16 cellular contexts compared by ENCODE assay signal in genomic region chr12:5201554-5202243, GRCh38.
DNase-seq lines count a peak whose midpoint lies in the region; ATAC-seq, FAIRE-seq and TF ChIP-seq lines count a peak whose summit lies in the region.
"Had no signal": no experiment of that assay in that cellular context is flagged by ENCODE, and none has a peak within 500 bp of the region (broad histone marks: within the 10 kb centered on the region; RNA-seq: fewer than 3 reads in every experiment).

No MANE protein-coding gene starts in this region.

- no peak for DNase-seq in Caco-2
- peak; percentile 12 for DNase-seq in NCI-H1417 treated with DMSO at 0.1 percent for 48 hours (lab: John Stamatoyannopoulos, UW)
- DNase-seq in astrocyte (ENCODE audit: low read depth), result peak; percentile 23
- peak in 1 of 3 donors; percentile 37 for DNase-seq in right lobe of liver
- DNase-seq in RCC 7860 (ENCODE audit: low spot score), result no peak
- DNase-seq in cortex of kidney (lab: John Stamatoyannopoulos, UW), result no peak
- DNase-seq in activated CD8-positive, alpha-beta memory T cell treated with anti-CD3 and anti-CD28 coated beads, Interleukin-2, amount 10 ng/mL, durations not matched to agents 7 days and 5 days, result no peak
- DNase-seq: amniotic stem cell, NCI-H226 had no signal

- no peak for FAIRE-seq in astrocyte (lab: Jason Lieb, UNC)
- FAIRE-seq in RCC 7860 (lab: Jason Lieb, UNC), result no peak
- FAIRE-seq: endometrium, TTC549 had no signal

- H3K4me2 ChIP-seq in astrocyte (ENCODE audit: low read length), result no peak overlapping the region

- intact Hi-C loops in Caco-2 (cut with micrococcal nuclease; ENCODE audit: unreplicated experiment), result loop anchor here (2.0 to 10.0 kb wide), 3 partner anchors 91 to 443 kb away; no protein-coding TSS in a partner anchor
- intact Hi-C loops in right lobe of liver (cut with DNase I), result no loop called here

- peaks cover 8% of the 10 kb centered on the region for H3K9me3 Mint-ChIP-seq in Caco-2 (ENCODE audit: unreplicated experiment)
- no peaks in the 10 kb centered on the region for H3K9me3 Mint-ChIP-seq in astrocyte (ENCODE audit: unreplicated experiment)
- H3K9me3 Mint-ChIP-seq in activated CD8-positive, alpha-beta memory T cell treated with anti-CD3 and anti-CD28 coated beads, Interleukin-2, amount 10 ng/mL, durations not matched to agents 7 days and 5 days (ENCODE audit: low read depth), result no peaks in the 10 kb centered on the region

- H3K4me3 ChIP-seq in Caco-2 (ENCODE audit: low read depth, low read length) (no peak overlapping the region), astrocyte (ENCODE audit: insufficient read depth, low read depth, low read length) (no peak overlapping the region), right lobe of liver (no peak overlapping the region)
- H3K4me3 ChIP-seq: vagina had no signal

- H3K9ac ChIP-seq in astrocyte (ENCODE audit: low read length), result no peak overlapping the region

- POLR2A ChIA-PET in Caco-2 (lab: Charles Lee), result no interaction called here

- H3K4me3 Mint-ChIP-seq in Caco-2 (ENCODE audit: unreplicated experiment) (no peak overlapping the region), astrocyte (ENCODE audit: unreplicated experiment) (no peak overlapping the region)
- H3K4me3 Mint-ChIP-seq in activated CD8-positive, alpha-beta memory T cell treated with anti-CD3 and anti-CD28 coated beads, Interleukin-2, amount 10 ng/mL, durations not matched to agents 7 days and 5 days, result no peak overlapping the region
- H3K4me3 Mint-ChIP-seq: IgD-negative memory B cell had no signal

- H3K27me3 ChIP-seq in Caco-2 (replicated peaks; ENCODE audit: control insufficient read depth, insufficient read depth, low read length), result no peaks in the 10 kb centered on the region
- H3K27me3 ChIP-seq in astrocyte (ENCODE audit: insufficient read depth, low read length), result no peaks in the 10 kb centered on the region
- H3K27me3 ChIP-seq in right lobe of liver, result no peaks in the 10 kb centered on the region
- H3K27me3 ChIP-seq: vagina had no signal

- TF ChIP-seq CTCF in Caco-2 (IDR thresholded peaks at IDR 0.05; ENCODE audit: insufficient read depth in 1 of 2, low read depth in 1 of 2, low read length in 1 of 2, severe bottlenecking in 1 of 2, unreplicated experiment in 1 of 2) (no peak), astrocyte (IDR thresholded peaks at IDR 0.05; ENCODE audit: insufficient read depth, low read depth, low read length) (no peak), right lobe of liver (IDR thresholded peaks at IDR 0.05) (no peak)

- peaks cover 36% of the 10 kb centered on the region for H3K4me1 Mint-ChIP-seq in Caco-2 (ENCODE audit: low read depth, unreplicated experiment)
- peaks cover 34% of the 10 kb centered on the region for H3K4me1 Mint-ChIP-seq in astrocyte (ENCODE audit: low read depth, unreplicated experiment)
- no peaks in the 10 kb centered on the region for H3K4me1 Mint-ChIP-seq in activated CD8-positive, alpha-beta memory T cell treated with anti-CD3 and anti-CD28 coated beads, Interleukin-2, amount 10 ng/mL, durations not matched to agents 7 days and 5 days

- H3K36me3 ChIP-seq in Caco-2 (ENCODE audit: control insufficient read depth, insufficient read depth, low read length) (0 out of 2 replicates have a peak, but pooled peaks cover 1% of the 10 kb centered on the region), astrocyte (ENCODE audit: insufficient read depth, low read length) (no peaks in the 10 kb centered on the region), right lobe of liver (no peaks in the 10 kb centered on the region)
- H3K36me3 ChIP-seq: neutrophil, vagina had no signal

- H3K27ac ChIP-seq in astrocyte (ENCODE audit: low read depth, low read length), result no peak overlapping the region
- no peak overlapping the region for H3K27ac ChIP-seq in right lobe of liver
- H3K27ac ChIP-seq: C4-2B, neutrophil, vagina had no signal

- no peaks in the 10 kb centered on the region for H3K79me2 ChIP-seq in astrocyte (ENCODE audit: insufficient read depth, low read length)

- no peak overlapping the region for H2AFZ ChIP-seq in astrocyte (ENCODE audit: low read depth, low read length)

- peak; percentile 43 to 77 (median 66) for ATAC-seq in right lobe of liver
- no peak for ATAC-seq in GM18520 (IDR thresholded peaks at IDR 0.05; ENCODE audit: unreplicated experiment)
- ATAC-seq in activated CD8-positive, alpha-beta memory T cell treated with anti-CD3 and anti-CD28 coated beads, Interleukin-2, amount 10 ng/mL, durations not matched to agents 7 days and 5 days, result no peak

- TF ChIP-seq POLR2A in right lobe of liver (IDR thresholded peaks at IDR 0.05), result no peak

- WGBS in right lobe of liver (ENCODE audit: insufficient coverage, low coverage, low lambda C conversion rate, missing lambda C conversion rate), result 53% methylated on average over 9 of the region's 18 CpGs

- H4K20me1 ChIP-seq in astrocyte (ENCODE audit: insufficient read depth, low read length), result no peaks in the 10 kb centered on the region

- H3K27ac Mint-ChIP-seq in Caco-2 (ENCODE audit: unreplicated experiment) (peak overlapping the region; percentile 57), astrocyte (ENCODE audit: unreplicated experiment) (no peak overlapping the region)
- no peak overlapping the region for H3K27ac Mint-ChIP-seq in activated CD8-positive, alpha-beta memory T cell treated with anti-CD3 and anti-CD28 coated beads, Interleukin-2, amount 10 ng/mL, durations not matched to agents 7 days and 5 days
- H3K27ac Mint-ChIP-seq: IgD-negative memory B cell had no signal

- H3K27me3 Mint-ChIP-seq in Caco-2 (ENCODE audit: insufficient read depth, unreplicated experiment) (no peaks in the 10 kb centered on the region), astrocyte (ENCODE audit: low read depth, unreplicated experiment) (peaks cover 47% of the 10 kb centered on the region)
- peaks cover 2% of the 10 kb centered on the region for H3K27me3 Mint-ChIP-seq in activated CD8-positive, alpha-beta memory T cell treated with anti-CD3 and anti-CD28 coated beads, Interleukin-2, amount 10 ng/mL, durations not matched to agents 7 days and 5 days

- H3K4me1 ChIP-seq in Caco-2 (peaks cover 33% of the 10 kb centered on the region), astrocyte (ENCODE audit: insufficient read depth, low read length) (peaks cover 3% of the 10 kb centered on the region), right lobe of liver (no peaks in the 10 kb centered on the region)

- CTCF ChIA-PET in Caco-2 (lab: Charles Lee), result interaction anchor here (1.2 to 2.5 kb wide), 3 partner anchors 230 to 241 kb away, joined by 3 to 17 read pairs (median 9); partner anchors contain the start of gene NTF3
- CTCF ChIA-PET in activated CD8-positive, alpha-beta memory T cell treated with anti-CD3 and anti-CD28 coated beads, Interleukin-2, amount 10 ng/mL, durations not matched to agents 7 days and 5 days (lab: Charles Lee), result no interaction called here

- BruUV-seq in Caco-2 (replicated peaks; lab: Mats Ljungman, UMichigan), result no TSS peak

- H3K36me3 Mint-ChIP-seq in Caco-2 (ENCODE audit: insufficient read depth, unreplicated experiment) (peaks cover 5% of the 10 kb centered on the region), astrocyte (ENCODE audit: low read depth, unreplicated experiment) (no peaks in the 10 kb centered on the region)
- no peaks in the 10 kb centered on the region for H3K36me3 Mint-ChIP-seq in activated CD8-positive, alpha-beta memory T cell treated with anti-CD3 and anti-CD28 coated beads, Interleukin-2, amount 10 ng/mL, durations not matched to agents 7 days and 5 days
- H3K36me3 Mint-ChIP-seq: IgD-negative memory B cell had no signal

- H3K9me3 ChIP-seq in Caco-2 (no peaks in the 10 kb centered on the region), astrocyte (ENCODE audit: insufficient read depth, low read depth, low read length) (no peaks in the 10 kb centered on the region), right lobe of liver (no peaks in the 10 kb centered on the region)
- H3K9me3 ChIP-seq: neutrophil, vagina had no signal

Comparison
In these comparisons a context has a peak if more than half of its experiments do, and no peak if none do; other contexts are left out.
1. DNase-seq: peak in NCI-H1417 treated with DMSO at 0.1 percent for 48 hours (single experiment) and astrocyte (single experiment); none in Caco-2 (0 of 2), RCC 7860 (single experiment), cortex of kidney (single experiment) and activated CD8-positive, alpha-beta memory T cell treated with anti-CD3 and anti-CD28 coated beads, Interleukin-2, amount 10 ng/mL, durations not matched to agents 7 days and 5 days (single experiment).
2. ATAC-seq: peak in right lobe of liver (4 of 4); none in GM18520 (single experiment) and activated CD8-positive, alpha-beta memory T cell treated with anti-CD3 and anti-CD28 coated beads, Interleukin-2, amount 10 ng/mL, durations not matched to agents 7 days and 5 days (single experiment).